Comparison of ENCODE assay signal across 14 cellular contexts in genomic region chr3:133466531-133467386, GRCh38.
DNase-seq lines count a peak whose midpoint lies in the region; ATAC-seq, FAIRE-seq and TF ChIP-seq lines count a peak whose summit lies in the region.
"Had no signal": no experiment of that assay in that cellular context is flagged by ENCODE, and none has a peak within 500 bp of the region (broad histone marks: within the 10 kb centered on the region; RNA-seq: fewer than 3 reads in every experiment).

No MANE protein-coding gene starts in this region.

- no peaks in the 10 kb centered on the region for H3K9me2 ChIP-seq in PC-9 (ENCODE audit: insufficient read depth)

- H3K9me3 ChIP-seq in GM12878 (replicated peaks; ENCODE audit: control insufficient read depth, insufficient read depth, low read length) = no peaks in the 10 kb centered on the region
- no peaks in the 10 kb centered on the region for H3K9me3 ChIP-seq in PC-9 (ENCODE audit: insufficient read depth, low read depth)
- H3K9me3 ChIP-seq: left lung had no signal

- no peak for TF ChIP-seq EP300 in GM12878 (IDR thresholded peaks at IDR 0.05; ENCODE audit: borderline replicate concordance in 1 of 2, control insufficient read depth in 1 of 2, low read depth in 2 of 2, low read length in 2 of 2)

- RAD21 ChIA-PET in GM12878 (lab: Charles Lee; ENCODE audit: unreplicated experiment) = interaction anchor here (0.8 to 9.7 kb wide), 15 partner anchors 8 to 107 kb away, joined by 3 to 137 read pairs (median 5); partner anchors contain the start of gene CDV3

- peak overlapping the region; percentile 65; the same call in 1 of the 2 replicates for H3K4me3 ChIP-seq in GM12878
- no peak overlapping the region for H3K4me3 ChIP-seq in PC-9
- H3K4me3 ChIP-seq: coronary artery, left lung had no signal

- BruUV-seq in GM12878 (replicated peaks; lab: Mats Ljungman, UMichigan) (TSS peak; percentile 76), PC-9 (replicated peaks; lab: Mats Ljungman, UMichigan) (no TSS peak)

- peaks cover 61% of the 10 kb centered on the region for H3K4me1 ChIP-seq in GM12878 (ENCODE audit: control insufficient read depth, insufficient read depth, low read length)
- peaks cover 27% of the 10 kb centered on the region for H3K4me1 ChIP-seq in PC-9 (replicated peaks; ENCODE audit: insufficient read depth)
- H3K4me1 ChIP-seq: left lung had no signal

- H3K27ac ChIP-seq in GM12878 (ENCODE audit: control insufficient read depth, insufficient read depth) (peak overlapping the region; percentile 84), PC-9 (no peak overlapping the region)
- H3K27ac ChIP-seq: coronary artery, left lung, VCaP had no signal

- CTCF ChIA-PET in GM12878 (lab: Yijun Ruan, JAX) (interaction anchor here (0.8 to 8.0 kb wide), 12 partner anchors 9 to 108 kb away, joined by 3 to 114 read pairs (median 8); partner anchors contain the start of gene CDV3), PC-9 (lab: Charles Lee) (interaction anchor here (0.6 kb wide), 1 partner anchor 9 kb away, joined by 3 read pairs; no protein-coding TSS in a partner anchor)

- POLR2A ChIA-PET in GM12878 (lab: Charles Lee) (interaction anchor here (0.5 to 2.5 kb wide), 13 partner anchors 9 to 113 kb away, joined by 3 to 17 read pairs (median 5); partner anchors contain the start of gene CDV3), PC-9 (lab: Charles Lee; ENCODE audit: unreplicated experiment) (interaction anchor here (0.6 kb wide), 1 partner anchor 53 kb away, joined by 23 read pairs; no protein-coding TSS in a partner anchor)

- in situ Hi-C loops in KBM-7 (cut with MboI; ENCODE audit: low pct_unique_long_range_greater_than_20kb, low sequenced_read_pairs) = no loop called here
- in situ Hi-C loops in GM12878 (cut with MboI) = loop anchor here (25.0 kb wide), 1 partner anchor 1021 kb away; the partner anchor contains the start of genes ANAPC13 and CEP63
- in situ Hi-C loops in G401 (cut with HindIII; ENCODE audit: low sequenced_read_pairs) = no loop called here

- peaks cover 18% of the 10 kb centered on the region for H3F3A ChIP-seq in PC-9 (ENCODE audit: insufficient read depth, low read depth)

- H2AFZ ChIP-seq in GM12878 (ENCODE audit: control insufficient read depth, low read depth, low read length) (peak overlapping the region; percentile 62), PC-9 (no peak overlapping the region)

- SMC1A ChIA-PET in GM12878 (lab: Charles Lee; ENCODE audit: uncharacterized antibody, unreplicated experiment) = interaction anchor here (0.7 to 20.9 kb wide), 13 partner anchors 10 to 151 kb away, joined by 3 to 380 read pairs (median 7); partner anchors contain the start of gene CDV3

- 4% methylated on average over 11 of the region's 12 CpGs for WGBS in GM12878 (ENCODE audit: insufficient coverage, insufficient replicate concordance, low lambda C conversion rate, missing lambda C conversion rate)

- H3K79me2 ChIP-seq in GM12878 (ENCODE audit: control insufficient read depth, insufficient read depth, low read length) = peaks cover 4% of the 10 kb centered on the region
- no peaks in the 10 kb centered on the region for H3K79me2 ChIP-seq in PC-9 (ENCODE audit: low read depth)

- H3K27me3 ChIP-seq in GM12878 (replicated peaks in 1 of 2; ENCODE audit: control insufficient read depth in 2 of 2, insufficient read depth in 2 of 2, low read length in 1 of 2) (no peaks in the 10 kb centered on the region), PC-9 (ENCODE audit: insufficient read depth, low read depth) (no peaks in the 10 kb centered on the region)
- H3K27me3 ChIP-seq: left lung had no signal

- H4K20me1 ChIP-seq in GM12878 (ENCODE audit: control insufficient read depth, insufficient read depth) (no peaks in the 10 kb centered on the region), PC-9 (ENCODE audit: insufficient read depth) (no peaks in the 10 kb centered on the region)

- TF ChIP-seq CTCF in GM12878 (IDR thresholded peaks at IDR 0.05 in 2 of 3, conservative IDR thresholded peaks at IDR 0.05 in 1 of 3; ENCODE audit: control insufficient read depth in 2 of 3, extremely low read depth in 1 of 3, insufficient read depth in 1 of 3, low read depth in 3 of 3, low read length in 3 of 3) = no peak
- TF ChIP-seq CTCF in PC-9 (conservative IDR thresholded peaks at IDR 0.05) = no peak

- peak; percentile 46 for ATAC-seq in GM12878
- ATAC-seq: left lung, PC-3 had no signal

- H3K36me3 ChIP-seq in GM12878 (ENCODE audit: control insufficient read depth in 2 of 2, insufficient read depth in 2 of 2, low read length in 1 of 2) (no peaks in the 10 kb centered on the region), PC-9 (ENCODE audit: low read depth) (no peaks in the 10 kb centered on the region)
- H3K36me3 ChIP-seq: left lung had no signal

- peak; percentile 76 for FAIRE-seq in GM12878 (lab: Jason Lieb, UNC)

- H3K9ac ChIP-seq in GM12878 (ENCODE audit: control insufficient read depth, insufficient read depth, low read length) = peak overlapping the region; percentile 77

- TF ChIP-seq POLR2A in GM19193 (IDR thresholded peaks at IDR 0.05; ENCODE audit: extremely low read depth, insufficient read depth, insufficient read length) (peak; percentile 27), GM12878 (IDR thresholded peaks at IDR 0.05; ENCODE audit: low read depth, low read length) (no peak)

- intact Hi-C loops in GM12878 (cut with micrococcal nuclease; ENCODE audit: unreplicated experiment) = loop anchor here (2.0 kb wide), 1 partner anchor 106 kb away; the partner anchor contains the start of gene CDV3
- intact Hi-C loops in PC-9 (cut with micrococcal nuclease; ENCODE audit: unreplicated experiment) = loop anchor here (10.0 kb wide), 1 partner anchor 338 kb away; the partner anchor contains the start of gene SRPRB

- peak overlapping the region; percentile 97 for H3K4me2 ChIP-seq in GM12878 (ENCODE audit: control insufficient read depth, insufficient read depth)
- no peak overlapping the region for H3K4me2 ChIP-seq in PC-9

- DNase-seq in CD1c-positive myeloid dendritic cell (ENCODE audit: extremely low spot score) (peak; percentile 6), KBM-7 (peak; percentile 89), GM12878 (ENCODE audit: low read depth, low spot score) (no peak), PC-9 (no peak), HK-2 (ENCODE audit: unreplicated experiment) (no peak), cerebellar cortex (ENCODE audit: low spot score) (no peak), G401 (ENCODE audit: low spot score) (no peak)
- DNase-seq: activated effector memory CD4-positive, alpha-beta T cell treated with anti-CD3 and anti-CD28 coated beads, Interleukin-2, amount 50 U/mL, for 16 hours; left lung; NCI-H1092; PC-3 had no signal

- no peak for TF ChIP-seq RAD21 in GM12878 (IDR thresholded peaks at IDR 0.05; ENCODE audit: insufficient read depth, low read depth, low read length)

TF ChIP-seq in GM12878, 131 proteins besides CTCF, POLR2A, EP300 and RAD21 (continues in another document):
- no peak for TF ChIP-seq ZBTB11 (CRISPR knock-in tag; IDR thresholded peaks at IDR 0.05)
- peak; percentile 56; the same call in 1 of the 2 replicates for TF ChIP-seq TCF12 (IDR thresholded peaks at IDR 0.05; ENCODE audit: low read depth, low read length)
- TF ChIP-seq REST (IDR thresholded peaks at IDR 0.05; ENCODE audit: low read depth, low read length) = no peak
- no peak for TF ChIP-seq CHD2 (IDR thresholded peaks at IDR 0.05; ENCODE audit: borderline replicate concordance, low read depth, low read length)
- no peak for TF ChIP-seq SUPT20H (IDR thresholded peaks at IDR 0.05; ENCODE audit: borderline replicate concordance, control insufficient read depth, low read depth, low read length)

Comparison
In these comparisons a context has a peak if more than half of its experiments do, and no peak if none do; other contexts are left out.
1. DNase-seq: peak in CD1c-positive myeloid dendritic cell (single experiment) and KBM-7 (single experiment); none in GM12878 (single experiment), PC-9 (0 of 2), HK-2 (single experiment), cerebellar cortex (single experiment) and G401 (single experiment).